1 cellular context compared by ENCODE assay signal in the genomic region with DNA sequence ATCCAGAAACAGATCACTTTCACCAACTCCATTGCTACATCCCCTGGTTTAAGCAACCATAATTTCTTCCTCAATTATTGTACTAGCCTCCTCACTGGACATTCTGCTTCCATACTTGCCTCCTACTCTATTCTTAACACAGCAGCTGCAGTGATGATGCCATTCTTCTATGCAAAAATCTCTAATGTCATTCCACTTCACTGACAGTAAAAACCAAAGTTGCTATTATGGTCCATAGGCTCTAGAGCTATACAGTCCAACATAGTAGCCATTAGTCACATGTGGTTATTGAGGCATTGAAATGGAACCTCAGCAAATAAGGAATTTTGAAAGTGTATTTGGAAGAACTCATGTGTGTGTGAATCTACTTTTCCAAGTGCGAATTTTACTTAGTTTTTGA.
TF ChIP-seq lines count a peak whose summit lies in the region.

No MANE protein-coding gene starts in this region.

TF ChIP-seq in GM12878, 131 proteins besides CTCF, POLR2A, EP300 and RAD21:
- TF ChIP-seq, protein P1, sequence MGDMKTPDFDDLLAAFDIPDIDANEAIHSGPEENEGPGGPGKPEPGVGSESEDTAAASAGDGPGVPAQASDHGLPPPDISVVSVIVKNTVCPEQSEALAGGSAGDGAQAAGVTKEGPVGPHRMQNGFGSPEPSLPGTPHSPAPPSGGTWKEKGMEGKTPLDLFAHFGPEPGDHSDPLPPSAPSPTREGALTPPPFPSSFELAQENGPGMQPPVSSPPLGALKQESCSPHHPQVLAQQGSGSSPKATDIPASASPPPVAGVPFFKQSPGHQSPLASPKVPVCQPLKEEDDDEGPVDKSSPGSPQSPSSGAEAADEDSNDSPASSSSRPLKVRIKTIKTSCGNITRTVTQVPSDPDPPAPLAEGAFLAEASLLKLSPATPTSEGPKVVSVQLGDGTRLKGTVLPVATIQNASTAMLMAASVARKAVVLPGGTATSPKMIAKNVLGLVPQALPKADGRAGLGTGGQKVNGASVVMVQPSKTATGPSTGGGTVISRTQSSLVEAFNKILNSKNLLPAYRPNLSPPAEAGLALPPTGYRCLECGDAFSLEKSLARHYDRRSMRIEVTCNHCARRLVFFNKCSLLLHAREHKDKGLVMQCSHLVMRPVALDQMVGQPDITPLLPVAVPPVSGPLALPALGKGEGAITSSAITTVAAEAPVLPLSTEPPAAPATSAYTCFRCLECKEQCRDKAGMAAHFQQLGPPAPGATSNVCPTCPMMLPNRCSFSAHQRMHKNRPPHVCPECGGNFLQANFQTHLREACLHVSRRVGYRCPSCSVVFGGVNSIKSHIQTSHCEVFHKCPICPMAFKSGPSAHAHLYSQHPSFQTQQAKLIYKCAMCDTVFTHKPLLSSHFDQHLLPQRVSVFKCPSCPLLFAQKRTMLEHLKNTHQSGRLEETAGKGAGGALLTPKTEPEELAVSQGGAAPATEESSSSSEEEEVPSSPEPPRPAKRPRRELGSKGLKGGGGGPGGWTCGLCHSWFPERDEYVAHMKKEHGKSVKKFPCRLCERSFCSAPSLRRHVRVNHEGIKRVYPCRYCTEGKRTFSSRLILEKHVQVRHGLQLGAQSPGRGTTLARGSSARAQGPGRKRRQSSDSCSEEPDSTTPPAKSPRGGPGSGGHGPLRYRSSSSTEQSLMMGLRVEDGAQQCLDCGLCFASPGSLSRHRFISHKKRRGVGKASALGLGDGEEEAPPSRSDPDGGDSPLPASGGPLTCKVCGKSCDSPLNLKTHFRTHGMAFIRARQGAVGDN (IDR thresholded peaks at IDR 0.05): no peak
- TF ChIP-seq POLR2AphosphoS2 (IDR thresholded peaks at IDR 0.05; ENCODE audit: low read depth, low read length) (no peak), KDM1A (IDR thresholded peaks at IDR 0.05; ENCODE audit: borderline replicate concordance) (no peak), MXI1 (IDR thresholded peaks at IDR 0.05; ENCODE audit: low read depth, low read length) (no peak), MEF2A (IDR thresholded peaks at IDR 0.05; ENCODE audit: insufficient read depth, low read depth, low read length) (no peak), CHD1 (IDR thresholded peaks at IDR 0.05; ENCODE audit: low read depth, low read length) (no peak), BCL11A (IDR thresholded peaks at IDR 0.05; ENCODE audit: low read depth, low read length) (no peak), RBBP5 (conservative IDR thresholded peaks at IDR 0.05) (no peak), ZSCAN29 (IDR thresholded peaks at IDR 0.05) (no peak), MTA3 (IDR thresholded peaks at IDR 0.05; ENCODE audit: borderline replicate concordance, low read length) (no peak), MTA2 (IDR thresholded peaks at IDR 0.05; ENCODE audit: low read depth) (no peak), MYC (IDR thresholded peaks at IDR 0.05; ENCODE audit: insufficient read depth, insufficient read length, insufficient replicate concordance, low read length, severe bottlenecking) (no peak), GABPA (IDR thresholded peaks at IDR 0.05; ENCODE audit: low read depth) (no peak)
- TF ChIP-seq, protein P2, sequence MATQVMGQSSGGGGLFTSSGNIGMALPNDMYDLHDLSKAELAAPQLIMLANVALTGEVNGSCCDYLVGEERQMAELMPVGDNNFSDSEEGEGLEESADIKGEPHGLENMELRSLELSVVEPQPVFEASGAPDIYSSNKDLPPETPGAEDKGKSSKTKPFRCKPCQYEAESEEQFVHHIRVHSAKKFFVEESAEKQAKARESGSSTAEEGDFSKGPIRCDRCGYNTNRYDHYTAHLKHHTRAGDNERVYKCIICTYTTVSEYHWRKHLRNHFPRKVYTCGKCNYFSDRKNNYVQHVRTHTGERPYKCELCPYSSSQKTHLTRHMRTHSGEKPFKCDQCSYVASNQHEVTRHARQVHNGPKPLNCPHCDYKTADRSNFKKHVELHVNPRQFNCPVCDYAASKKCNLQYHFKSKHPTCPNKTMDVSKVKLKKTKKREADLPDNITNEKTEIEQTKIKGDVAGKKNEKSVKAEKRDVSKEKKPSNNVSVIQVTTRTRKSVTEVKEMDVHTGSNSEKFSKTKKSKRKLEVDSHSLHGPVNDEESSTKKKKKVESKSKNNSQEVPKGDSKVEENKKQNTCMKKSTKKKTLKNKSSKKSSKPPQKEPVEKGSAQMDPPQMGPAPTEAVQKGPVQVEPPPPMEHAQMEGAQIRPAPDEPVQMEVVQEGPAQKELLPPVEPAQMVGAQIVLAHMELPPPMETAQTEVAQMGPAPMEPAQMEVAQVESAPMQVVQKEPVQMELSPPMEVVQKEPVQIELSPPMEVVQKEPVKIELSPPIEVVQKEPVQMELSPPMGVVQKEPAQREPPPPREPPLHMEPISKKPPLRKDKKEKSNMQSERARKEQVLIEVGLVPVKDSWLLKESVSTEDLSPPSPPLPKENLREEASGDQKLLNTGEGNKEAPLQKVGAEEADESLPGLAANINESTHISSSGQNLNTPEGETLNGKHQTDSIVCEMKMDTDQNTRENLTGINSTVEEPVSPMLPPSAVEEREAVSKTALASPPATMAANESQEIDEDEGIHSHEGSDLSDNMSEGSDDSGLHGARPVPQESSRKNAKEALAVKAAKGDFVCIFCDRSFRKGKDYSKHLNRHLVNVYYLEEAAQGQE (IDR thresholded peaks at IDR 0.05; ENCODE audit: low read depth, low read length): no peak
- TF ChIP-seq, protein P3, sequence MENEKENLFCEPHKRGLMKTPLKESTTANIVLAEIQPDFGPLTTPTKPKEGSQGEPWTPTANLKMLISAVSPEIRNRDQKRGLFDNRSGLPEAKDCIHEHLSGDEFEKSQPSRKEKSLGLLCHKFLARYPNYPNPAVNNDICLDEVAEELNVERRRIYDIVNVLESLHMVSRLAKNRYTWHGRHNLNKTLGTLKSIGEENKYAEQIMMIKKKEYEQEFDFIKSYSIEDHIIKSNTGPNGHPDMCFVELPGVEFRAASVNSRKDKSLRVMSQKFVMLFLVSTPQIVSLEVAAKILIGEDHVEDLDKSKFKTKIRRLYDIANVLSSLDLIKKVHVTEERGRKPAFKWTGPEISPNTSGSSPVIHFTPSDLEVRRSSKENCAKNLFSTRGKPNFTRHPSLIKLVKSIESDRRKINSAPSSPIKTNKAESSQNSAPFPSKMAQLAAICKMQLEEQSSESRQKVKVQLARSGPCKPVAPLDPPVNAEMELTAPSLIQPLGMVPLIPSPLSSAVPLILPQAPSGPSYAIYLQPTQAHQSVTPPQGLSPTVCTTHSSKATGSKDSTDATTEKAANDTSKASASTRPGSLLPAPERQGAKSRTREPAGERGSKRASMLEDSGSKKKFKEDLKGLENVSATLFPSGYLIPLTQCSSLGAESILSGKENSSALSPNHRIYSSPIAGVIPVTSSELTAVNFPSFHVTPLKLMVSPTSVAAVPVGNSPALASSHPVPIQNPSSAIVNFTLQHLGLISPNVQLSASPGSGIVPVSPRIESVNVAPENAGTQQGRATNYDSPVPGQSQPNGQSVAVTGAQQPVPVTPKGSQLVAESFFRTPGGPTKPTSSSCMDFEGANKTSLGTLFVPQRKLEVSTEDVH (IDR thresholded peaks at IDR 0.05; ENCODE audit: low read depth, partially characterized antibody): no peak
- TF ChIP-seq, protein P4, sequence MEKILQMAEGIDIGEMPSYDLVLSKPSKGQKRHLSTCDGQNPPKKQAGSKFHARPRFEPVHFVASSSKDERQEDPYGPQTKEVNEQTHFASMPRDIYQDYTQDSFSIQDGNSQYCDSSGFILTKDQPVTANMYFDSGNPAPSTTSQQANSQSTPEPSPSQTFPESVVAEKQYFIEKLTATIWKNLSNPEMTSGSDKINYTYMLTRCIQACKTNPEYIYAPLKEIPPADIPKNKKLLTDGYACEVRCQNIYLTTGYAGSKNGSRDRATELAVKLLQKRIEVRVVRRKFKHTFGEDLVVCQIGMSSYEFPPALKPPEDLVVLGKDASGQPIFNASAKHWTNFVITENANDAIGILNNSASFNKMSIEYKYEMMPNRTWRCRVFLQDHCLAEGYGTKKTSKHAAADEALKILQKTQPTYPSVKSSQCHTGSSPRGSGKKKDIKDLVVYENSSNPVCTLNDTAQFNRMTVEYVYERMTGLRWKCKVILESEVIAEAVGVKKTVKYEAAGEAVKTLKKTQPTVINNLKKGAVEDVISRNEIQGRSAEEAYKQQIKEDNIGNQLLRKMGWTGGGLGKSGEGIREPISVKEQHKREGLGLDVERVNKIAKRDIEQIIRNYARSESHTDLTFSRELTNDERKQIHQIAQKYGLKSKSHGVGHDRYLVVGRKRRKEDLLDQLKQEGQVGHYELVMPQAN (conservative IDR thresholded peaks at IDR 0.05): no peak
- TF ChIP-seq, protein P5, sequence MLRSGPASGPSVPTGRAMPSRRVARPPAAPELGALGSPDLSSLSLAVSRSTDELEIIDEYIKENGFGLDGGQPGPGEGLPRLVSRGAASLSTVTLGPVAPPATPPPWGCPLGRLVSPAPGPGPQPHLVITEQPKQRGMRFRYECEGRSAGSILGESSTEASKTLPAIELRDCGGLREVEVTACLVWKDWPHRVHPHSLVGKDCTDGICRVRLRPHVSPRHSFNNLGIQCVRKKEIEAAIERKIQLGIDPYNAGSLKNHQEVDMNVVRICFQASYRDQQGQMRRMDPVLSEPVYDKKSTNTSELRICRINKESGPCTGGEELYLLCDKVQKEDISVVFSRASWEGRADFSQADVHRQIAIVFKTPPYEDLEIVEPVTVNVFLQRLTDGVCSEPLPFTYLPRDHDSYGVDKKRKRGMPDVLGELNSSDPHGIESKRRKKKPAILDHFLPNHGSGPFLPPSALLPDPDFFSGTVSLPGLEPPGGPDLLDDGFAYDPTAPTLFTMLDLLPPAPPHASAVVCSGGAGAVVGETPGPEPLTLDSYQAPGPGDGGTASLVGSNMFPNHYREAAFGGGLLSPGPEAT (IDR thresholded peaks at IDR 0.05; ENCODE audit: low read depth): no peak
- TF ChIP-seq, protein P6, sequence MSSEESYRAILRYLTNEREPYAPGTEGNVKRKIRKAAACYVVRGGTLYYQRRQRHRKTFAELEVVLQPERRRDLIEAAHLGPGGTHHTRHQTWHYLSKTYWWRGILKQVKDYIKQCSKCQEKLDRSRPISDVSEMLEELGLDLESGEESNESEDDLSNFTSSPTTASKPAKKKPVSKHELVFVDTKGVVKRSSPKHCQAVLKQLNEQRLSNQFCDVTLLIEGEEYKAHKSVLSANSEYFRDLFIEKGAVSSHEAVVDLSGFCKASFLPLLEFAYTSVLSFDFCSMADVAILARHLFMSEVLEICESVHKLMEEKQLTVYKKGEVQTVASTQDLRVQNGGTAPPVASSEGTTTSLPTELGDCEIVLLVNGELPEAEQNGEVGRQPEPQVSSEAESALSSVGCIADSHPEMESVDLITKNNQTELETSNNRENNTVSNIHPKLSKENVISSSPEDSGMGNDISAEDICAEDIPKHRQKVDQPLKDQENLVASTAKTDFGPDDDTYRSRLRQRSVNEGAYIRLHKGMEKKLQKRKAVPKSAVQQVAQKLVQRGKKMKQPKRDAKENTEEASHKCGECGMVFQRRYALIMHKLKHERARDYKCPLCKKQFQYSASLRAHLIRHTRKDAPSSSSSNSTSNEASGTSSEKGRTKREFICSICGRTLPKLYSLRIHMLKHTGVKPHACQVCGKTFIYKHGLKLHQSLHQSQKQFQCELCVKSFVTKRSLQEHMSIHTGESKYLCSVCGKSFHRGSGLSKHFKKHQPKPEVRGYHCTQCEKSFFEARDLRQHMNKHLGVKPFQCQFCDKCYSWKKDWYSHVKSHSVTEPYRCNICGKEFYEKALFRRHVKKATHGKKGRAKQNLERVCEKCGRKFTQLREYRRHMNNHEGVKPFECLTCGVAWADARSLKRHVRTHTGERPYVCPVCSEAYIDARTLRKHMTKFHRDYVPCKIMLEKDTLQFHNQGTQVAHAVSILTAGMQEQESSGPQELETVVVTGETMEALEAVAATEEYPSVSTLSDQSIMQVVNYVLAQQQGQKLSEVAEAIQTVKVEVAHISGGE (CRISPR knock-in tag; IDR thresholded peaks at IDR 0.05): no peak
TF ChIP-seq in GM12878: peak in this region for 0.
